In genomic region chr6:40328376-40328987, GRCh38 we compare ENCODE assay signal across 8 cellular contexts.
DNase-seq lines count a peak whose midpoint lies in the region; ATAC-seq and TF ChIP-seq lines count a peak whose summit lies in the region.

No MANE protein-coding gene starts in this region.

- peak; percentile 71 for TF ChIP-seq CTCF in A673 (conservative IDR thresholded peaks at IDR 0.05; ENCODE audit: low read depth, low read length)
- TF ChIP-seq CTCF in HCT116 (IDR thresholded peaks at IDR 0.05 in 2 of 3, conservative IDR thresholded peaks at IDR 0.05 in 1 of 3; ENCODE audit: borderline replicate concordance in 1 of 3, insufficient read depth in 1 of 3, low read depth in 2 of 3, low read length in 2 of 3), result peak; percentile 94 to 98 (median 96)
- TF ChIP-seq CTCF in OCI-LY1 (IDR thresholded peaks at IDR 0.05; ENCODE audit: low read length), result peak; percentile 79
- peak; percentile 40 for TF ChIP-seq CTCF in MCF 10A (IDR thresholded peaks at IDR 0.05; ENCODE audit: unreplicated experiment)

- no peaks in the 10 kb centered on the region for H3K4me1 Mint-ChIP-seq in MCF 10A (ENCODE audit: insufficient read depth, unreplicated experiment)

- POLR2A ChIA-PET in A673 (lab: Charles Lee; ENCODE audit: low non-redundant PET), result no interaction called here
- POLR2A ChIA-PET in HCT116 (lab: Charles Lee), result no interaction called here
- POLR2A ChIA-PET in MCF 10A (lab: Yijun Ruan, JAX), result no interaction called here

- TF ChIP-seq RAD21 in HCT116 (IDR thresholded peaks at IDR 0.05; ENCODE audit: low read depth), result peak; percentile 88

- ATAC-seq in HCT116 (peak; percentile 97), HG03442 (IDR thresholded peaks at IDR 0.05; ENCODE audit: unreplicated experiment) (no peak), GM18873 (IDR thresholded peaks at IDR 0.05; ENCODE audit: low FRiP score, unreplicated experiment) (no peak)

- H4K20me1 ChIP-seq in HCT116 (ENCODE audit: insufficient read depth) (no peaks in the 10 kb centered on the region), OCI-LY1 (ENCODE audit: insufficient read depth, low read length) (no peaks in the 10 kb centered on the region)

- intact Hi-C loops in A673 (cut with micrococcal nuclease; ENCODE audit: unreplicated experiment) (loop anchor here (10.0 kb wide), 1 partner anchor 256 kb away; the partner anchor contains the start of gene LRFN2), HCT116 (cut with micrococcal nuclease) (loop anchor here (1.0 to 2.0 kb wide), 5 partner anchors 259 to 698 kb away; partner anchors contain the start of gene LRFN2), MCF 10A (cut with micrococcal nuclease) (loop anchor here (5.0 kb wide), 1 partner anchor 259 kb away; the partner anchor contains the start of gene LRFN2)

- H3K9ac ChIP-seq in HCT116 (ENCODE audit: low read length) (no peak overlapping the region), OCI-LY1 (ENCODE audit: low read length) (no peak overlapping the region)

- no peak overlapping the region for H2AFZ ChIP-seq in HCT116 (ENCODE audit: low read depth, low read length, poor library complexity, severe bottlenecking)
- no peak overlapping the region for H2AFZ ChIP-seq in OCI-LY1 (ENCODE audit: low read length)

- RAD21 ChIA-PET in HCT116 (lab: Charles Lee; ENCODE audit: low non-redundant PET in 1 of 2, low total read pairs in 2 of 2, uncharacterized antibody in 2 of 2, unreplicated experiment in 2 of 2), result interaction anchor here in 1 of 2 experiments (1.1 kb wide), 1 partner anchor 259 kb away, joined by 5 read pairs; the partner anchor contains the start of gene LRFN2

- DNase-seq in A673 (ENCODE audit: low spot score) (peak; percentile 36), HCT116 (ENCODE audit: low read depth, low spot score) (peak; percentile 33), MCF 10A (ENCODE audit: unreplicated experiment) (peak; percentile 30), mesenteric fat pad (ENCODE audit: low spot score) (peak; percentile 55), EL (no peak)

- H3K36me3 ChIP-seq in A673 (ENCODE audit: insufficient read depth, low read length, poor library complexity, severe bottlenecking) (no peaks in the 10 kb centered on the region), HCT116 (ENCODE audit: control insufficient read depth in 1 of 2, insufficient read depth in 2 of 2, low read length in 2 of 2) (no peaks in the 10 kb centered on the region), OCI-LY1 (ENCODE audit: insufficient read depth, low read length) (no peaks in the 10 kb centered on the region)

- no peak overlapping the region for H3K4me3 ChIP-seq in A673 (ENCODE audit: low read depth, low read length, poor library complexity, severe bottlenecking)
- no peak overlapping the region for H3K4me3 ChIP-seq in HCT116 (replicated peaks in 1 of 2; ENCODE audit: low read depth in 1 of 2, low read length in 2 of 2)
- H3K4me3 ChIP-seq in OCI-LY1 (ENCODE audit: low read depth, low read length, poor library complexity, severe bottlenecking), result no peak overlapping the region

- H3K9me3 ChIP-seq in A673 (ENCODE audit: low read depth, low read length, poor library complexity, severe bottlenecking) (no peaks in the 10 kb centered on the region), HCT116 (ENCODE audit: control insufficient read depth in 1 of 2, insufficient read depth in 1 of 2, low read depth in 1 of 2, low read length in 2 of 2) (no peaks in the 10 kb centered on the region), OCI-LY1 (ENCODE audit: low read length) (no peaks in the 10 kb centered on the region)

- no peaks in the 10 kb centered on the region for H3K9me2 ChIP-seq in HCT116 (ENCODE audit: insufficient read depth)
- H3K9me2 ChIP-seq in OCI-LY1 (ENCODE audit: low read depth, low read length), result no peaks in the 10 kb centered on the region

- BruUV-seq in A673 (replicated peaks; lab: Mats Ljungman, UMichigan), result no TSS peak
- BruUV-seq in HCT116 (replicated peaks; lab: Mats Ljungman, UMichigan), result no TSS peak
- BruUV-seq in MCF 10A (replicated peaks; lab: Mats Ljungman, UMichigan), result no TSS peak

- H3K9me3 Mint-ChIP-seq in MCF 10A (ENCODE audit: unreplicated experiment), result peaks cover 16% of the 10 kb centered on the region

- H3K79me2 ChIP-seq in HCT116 (ENCODE audit: insufficient read depth, low read length) (no peaks in the 10 kb centered on the region), OCI-LY1 (ENCODE audit: insufficient read depth, low read length) (no peaks in the 10 kb centered on the region)

- H3K4me3 Mint-ChIP-seq in MCF 10A (ENCODE audit: unreplicated experiment), result no peak overlapping the region

- H3K36me3 Mint-ChIP-seq in MCF 10A (ENCODE audit: insufficient read depth, unreplicated experiment), result no peaks in the 10 kb centered on the region

- no peak for TF ChIP-seq POLR2A in HCT116 (IDR thresholded peaks at IDR 0.05; ENCODE audit: borderline replicate concordance, extremely low read depth, insufficient read depth, insufficient read length)

- H3K4me2 ChIP-seq in HCT116 (ENCODE audit: low read length) (peak overlapping the region; percentile 32), OCI-LY1 (ENCODE audit: low read length) (no peak overlapping the region)

- H3K4me1 ChIP-seq in A673 (ENCODE audit: insufficient read depth, low read length, poor library complexity, severe bottlenecking), result peaks cover 44% of the 10 kb centered on the region
- H3K4me1 ChIP-seq in HCT116 (ENCODE audit: control insufficient read depth in 1 of 2, insufficient read depth in 2 of 2, low read length in 2 of 2), result no peaks in the 10 kb centered on the region; a peak in 1 of 4 replicates
- no peaks in the 10 kb centered on the region for H3K4me1 ChIP-seq in OCI-LY1 (ENCODE audit: insufficient read depth, low read length, severe bottlenecking)

- no peak overlapping the region for H3K27ac Mint-ChIP-seq in MCF 10A (ENCODE audit: low read depth, unreplicated experiment)

- H3K27ac ChIP-seq in A673 (ENCODE audit: low read depth, low read length, poor library complexity, severe bottlenecking), result no peak overlapping the region
- no peak overlapping the region for H3K27ac ChIP-seq in HCT116 (ENCODE audit: low read depth, low read length)
- no peak overlapping the region for H3K27ac ChIP-seq in OCI-LY1 (ENCODE audit: low read depth, low read length, poor library complexity, severe bottlenecking)

- no peaks in the 10 kb centered on the region for H3K27me3 Mint-ChIP-seq in MCF 10A (ENCODE audit: insufficient read depth, unreplicated experiment)

- no peaks in the 10 kb centered on the region for H3K27me3 ChIP-seq in A673 (replicated peaks; ENCODE audit: insufficient read depth, low read depth, low read length, poor library complexity)
- H3K27me3 ChIP-seq in HCT116 (ENCODE audit: insufficient read depth, low read length), result peaks cover 69% of the 10 kb centered on the region
- no peaks in the 10 kb centered on the region; the same call in 1 of the 2 replicates for H3K27me3 ChIP-seq in OCI-LY1 (ENCODE audit: insufficient read depth, low read length)

- CTCF ChIA-PET in A673 (lab: Charles Lee) (no interaction called here), HCT116 (lab: Charles Lee) (interaction anchor here (0.6 to 2.1 kb wide), 22 partner anchors 12 to 951 kb away, joined by 3 to 20 read pairs (median 3); partner anchors contain the start of genes LRFN2 and UNC5CL), MCF 10A (lab: Yijun Ruan, JAX) (interaction anchor here (0.5 to 1.8 kb wide), 15 partner anchors 13 to 1072 kb away, joined by 3 to 17 read pairs (median 3); no protein-coding TSS in a partner anchor)

- no peaks in the 10 kb centered on the region for H3F3A ChIP-seq in OCI-LY1 (ENCODE audit: insufficient read depth, low read length)

TF ChIP-seq in HCT116, 20 proteins besides CTCF, POLR2A, EP300 and RAD21:
- TF ChIP-seq ZNF274 (IDR thresholded peaks at IDR 0.05; ENCODE audit: low read depth, low read length) (no peak), YY1 (IDR thresholded peaks at IDR 0.05; ENCODE audit: extremely low read depth, insufficient replicate concordance, low read depth, low read length) (no peak), SRF (IDR thresholded peaks at IDR 0.05; ENCODE audit: low read depth) (no peak), ATF3 (IDR thresholded peaks at IDR 0.05) (no peak), CEBPB (IDR thresholded peaks at IDR 0.05; ENCODE audit: low read depth) (no peak), ZBTB33 (IDR thresholded peaks at IDR 0.05; ENCODE audit: extremely low read depth, insufficient replicate concordance, low read length) (no peak), TCF7L2 (IDR thresholded peaks at IDR 0.05; ENCODE audit: borderline replicate concordance, extremely low read depth, insufficient read depth, insufficient read length) (no peak), FOSL1 (IDR thresholded peaks at IDR 0.05; ENCODE audit: low read depth) (no peak), SP1 (IDR thresholded peaks at IDR 0.05; ENCODE audit: low read depth) (no peak), CBX3 (IDR thresholded peaks at IDR 0.05; ENCODE audit: low read depth) (no peak)

Comparison
In these comparisons a context has a peak if more than half of its experiments do, and no peak if none do; other contexts are left out.
1. CTCF ChIP-seq: peak in every context shown above with its lines; median percentile 96 in HCT116; 79 in OCI-LY1; 71 in A673; 40 in MCF 10A.